ENCODE assay signal across 8 cellular contexts in genomic region chr15:31489801-31490646, GRCh38.
DNase-seq lines count a peak whose midpoint lies in the region; ATAC-seq and TF ChIP-seq lines count a peak whose summit lies in the region.

No MANE protein-coding gene starts in this region.

- H3K27me3 Mint-ChIP-seq in WTC11 (ENCODE audit: low read depth), result peaks cover 12% of the 10 kb centered on the region
- H3K27me3 Mint-ChIP-seq in naive B cell, result peaks cover 2 to 10% (median 4%) of the 10 kb centered on the region in 3 donors

- H3K4me1 Mint-ChIP-seq in WTC11 (peaks cover 2% of the 10 kb centered on the region; the same call in 1 of the 2 replicates), naive B cell (peaks cover 7 to 19% (median 10%) of the 10 kb centered on the region in 3 donors)

- CTCF ChIA-PET in WTC11 (lab: Charles Lee), result interaction anchor here (1.0 to 3.7 kb wide), 12 partner anchors 9 to 485 kb away, joined by 4 to 99 read pairs (median 6); no protein-coding TSS in a partner anchor

- H3K36me3 Mint-ChIP-seq in WTC11, result peaks cover 5% of the 10 kb centered on the region; the same call in 1 of the 2 replicates
- H3K36me3 Mint-ChIP-seq in naive B cell, result peaks cover 0 to 10% of the 10 kb centered on the region in 2 donors

- H3K9me3 Mint-ChIP-seq in WTC11 (peaks cover 20% of the 10 kb centered on the region), naive B cell (peaks cover 0 to 32% (median 14%) of the 10 kb centered on the region in 7 donors)

- H3K4me3 Mint-ChIP-seq in WTC11 (no peak overlapping the region), naive B cell (no peak overlapping the region)

- ATAC-seq in Right ventricle myocardium inferior (peak; percentile 64), WTC11 (peak; percentile 31), esophagus mucosa (peak; percentile 44), naive B cell (ENCODE audit: low read depth in 2 of 2) (peak; percentile 29 to 40), HG03571 (IDR thresholded peaks at IDR 0.05; ENCODE audit: unreplicated experiment) (no peak), GM19467 (IDR thresholded peaks at IDR 0.05; ENCODE audit: unreplicated experiment) (no peak)

- DNase-seq in Right ventricle myocardium inferior (ENCODE audit: missing footprints), result no peak
- no peak for DNase-seq in cardiac septum (ENCODE audit: low spot score)
- DNase-seq in M059J (ENCODE audit: low read depth), result peak; percentile 47
- no peak for DNase-seq in WTC11 (ENCODE audit: low spot score)
- DNase-seq in naive B cell, result peak; percentile 36

- POLR2A ChIA-PET in WTC11 (lab: Charles Lee), result no interaction called here

- H3K27ac Mint-ChIP-seq in WTC11 (no peak overlapping the region), naive B cell (peak overlapping the region in 1 of 6 donors; percentile 26)

- peak; percentile 71 for TF ChIP-seq CTCF in WTC11 (IDR thresholded peaks at IDR 0.05)

- intact Hi-C loops in Right ventricle myocardium inferior (cut with DNase I), result loop anchor here (1.0 to 10.0 kb wide), 3 partner anchors 51 to 165 kb away; no protein-coding TSS in a partner anchor
- intact Hi-C loops in cardiac septum (cut with DNase I), result loop anchor here (2.0 to 10.0 kb wide), 6 partner anchors 51 to 585 kb away; partner anchors contain the start of genes FAN1 and KLF13

TF ChIP-seq in WTC11, 78 proteins besides CTCF, POLR2A, EP300 and RAD21:
- TF ChIP-seq MXD4 (CRISPR knock-in tag; IDR thresholded peaks at IDR 0.05; ENCODE audit: borderline replicate concordance) (no peak), USF1 (CRISPR knock-in tag; IDR thresholded peaks at IDR 0.05) (no peak), ZNF423 (CRISPR knock-in tag; IDR thresholded peaks at IDR 0.05) (no peak), ZNF317 (CRISPR knock-in tag; IDR thresholded peaks at IDR 0.05; ENCODE audit: borderline replicate concordance, low read depth) (no peak), ATF3 (CRISPR knock-in tag; conservative IDR thresholded peaks at IDR 0.05) (no peak), ATF1 (CRISPR knock-in tag; IDR thresholded peaks at IDR 0.05) (no peak), FOXP4 (CRISPR knock-in tag; IDR thresholded peaks at IDR 0.05) (no peak)
- TF ChIP-seq, protein P1, sequence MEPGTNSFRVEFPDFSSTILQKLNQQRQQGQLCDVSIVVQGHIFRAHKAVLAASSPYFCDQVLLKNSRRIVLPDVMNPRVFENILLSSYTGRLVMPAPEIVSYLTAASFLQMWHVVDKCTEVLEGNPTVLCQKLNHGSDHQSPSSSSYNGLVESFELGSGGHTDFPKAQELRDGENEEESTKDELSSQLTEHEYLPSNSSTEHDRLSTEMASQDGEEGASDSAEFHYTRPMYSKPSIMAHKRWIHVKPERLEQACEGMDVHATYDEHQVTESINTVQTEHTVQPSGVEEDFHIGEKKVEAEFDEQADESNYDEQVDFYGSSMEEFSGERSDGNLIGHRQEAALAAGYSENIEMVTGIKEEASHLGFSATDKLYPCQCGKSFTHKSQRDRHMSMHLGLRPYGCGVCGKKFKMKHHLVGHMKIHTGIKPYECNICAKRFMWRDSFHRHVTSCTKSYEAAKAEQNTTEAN (CRISPR knock-in tag; IDR thresholded peaks at IDR 0.05), result no peak

Comparison
In these comparisons a context has a peak if more than half of its experiments do, and no peak if none do; other contexts are left out.
1. ATAC-seq: peak in Right ventricle myocardium inferior (single experiment), WTC11 (single experiment), esophagus mucosa (single experiment) and naive B cell (2 of 2); none in HG03571 (single experiment) and GM19467 (single experiment).
2. DNase-seq: peak in M059J (single experiment) and naive B cell (single experiment); none in Right ventricle myocardium inferior (single experiment), cardiac septum (single experiment) and WTC11 (single experiment).